Comparison of ENCODE assay signal across 14 cellular contexts in the genomic region with DNA sequence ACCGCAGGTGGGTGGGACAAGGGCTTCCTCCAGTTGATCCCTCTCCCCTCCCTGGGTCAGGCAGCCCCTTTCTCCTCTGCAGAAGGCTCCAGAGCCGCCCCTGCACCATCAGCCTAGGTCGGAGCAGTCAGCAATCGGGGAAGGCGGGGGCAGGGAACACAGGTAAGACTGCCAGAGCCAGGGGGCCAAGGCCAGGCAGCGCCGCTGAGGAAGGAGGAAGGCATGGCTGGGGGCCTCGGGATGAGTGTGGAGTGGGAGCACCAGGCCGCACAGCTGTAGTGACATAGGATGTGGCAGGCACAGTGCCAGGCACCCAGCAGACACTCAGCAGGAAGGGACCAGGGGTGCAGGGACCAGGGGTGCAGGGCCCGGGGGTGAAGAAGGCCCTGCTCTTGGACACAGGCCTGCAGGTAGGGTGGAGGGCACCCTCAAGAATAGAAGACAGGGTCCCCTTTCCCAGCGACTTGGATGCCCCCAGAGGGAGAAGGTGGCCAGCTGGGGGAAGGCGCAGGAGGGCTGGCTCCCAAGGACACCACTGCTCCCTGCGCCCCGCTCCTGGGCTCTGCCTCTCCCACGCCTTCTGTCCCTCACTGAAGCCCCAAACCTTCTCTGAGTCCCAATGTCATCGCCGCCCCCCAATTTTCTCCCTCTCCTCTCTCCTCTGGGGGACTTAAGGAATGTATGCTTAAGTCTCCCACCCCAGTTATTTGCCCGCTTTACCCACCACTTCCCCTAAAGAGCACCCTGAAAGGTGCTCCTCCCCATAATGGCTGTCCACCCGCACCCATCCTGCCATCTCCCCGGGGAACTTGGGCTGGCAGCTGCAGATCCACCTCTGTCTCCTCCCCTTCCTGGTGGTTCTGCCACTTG. TPM values are rescaled to one million over a fixed set of nuclear protein-coding genes. Genes with fewer than 3 reads are reported as not detected.
A peak's percentile ranks its signal among the peaks of the same experiment; 100 is the strongest.
DNase-seq lines count a peak whose midpoint lies in the region; ATAC-seq and TF ChIP-seq lines count a peak whose summit lies in the region.
"Had no signal": no experiment of that assay in that cellular context is flagged by ENCODE, and none has a peak within 500 bp of the region (broad histone marks: within the 10 kb centered on the region; RNA-seq: fewer than 3 reads in every experiment).

No MANE protein-coding gene starts in this region.

- DNase-seq in SK-N-SH (peak; percentile 30), right atrium auricular region (ENCODE audit: low spot score) (peak; percentile 54), GM03348 (ENCODE audit: low spot score) (no peak)
- DNase-seq in activated CD8-positive, alpha-beta memory T cell treated with anti-CD3 and anti-CD28 coated beads, Interleukin-2, amount 10 ng/mL, durations not matched to agents 7 days and 5 days: peak; percentile 37
- DNase-seq: activated naive CD8-positive, alpha-beta T cell treated with anti-CD3 and anti-CD28 coated beads for 36 hours; colonic mucosa; immature natural killer cell; NCI-H345 had no signal

- no peak overlapping the region for H3K4me2 ChIP-seq in SK-N-SH

- H3K27me3 ChIP-seq in SK-N-SH (ENCODE audit: insufficient read depth): peaks cover 4% of the 10 kb centered on the region; the same call in 1 of the 2 replicates
- no peaks in the 10 kb centered on the region for H3K27me3 ChIP-seq in right atrium auricular region
- H3K27me3 ChIP-seq in skeletal muscle tissue (ENCODE audit: control insufficient read depth in 3 of 3, insufficient read depth in 3 of 3, low read length in 3 of 3): no peaks in the 10 kb centered on the region

- TF ChIP-seq RAD21 in SK-N-SH (IDR thresholded peaks at IDR 0.05; ENCODE audit: low read length): no peak

- no peak for TF ChIP-seq CTCF in SK-N-SH (IDR thresholded peaks at IDR 0.05)
- no peak for TF ChIP-seq CTCF in right atrium auricular region (IDR thresholded peaks at IDR 0.05)

- CTCF ChIA-PET in SK-N-SH (lab: Yijun Ruan, JAX): interaction anchor here (1.2 to 2.0 kb wide), 3 partner anchors 26 to 46 kb away, joined by 3 to 6 read pairs (median 6); no protein-coding TSS in a partner anchor
- CTCF ChIA-PET in activated CD8-positive, alpha-beta memory T cell treated with anti-CD3 and anti-CD28 coated beads, Interleukin-2, amount 10 ng/mL, durations not matched to agents 7 days and 5 days (lab: Charles Lee): no interaction called here

- H3K4me3 ChIP-seq in SK-N-SH (ENCODE audit: low read depth in 2 of 2, low read length in 1 of 2) (no peak overlapping the region), right atrium auricular region (no peak overlapping the region), skeletal muscle tissue (ENCODE audit: low read length in 3 of 3) (peak overlapping the region in 1 of 3 donors; percentile 43)
- H3K4me3 ChIP-seq: colonic mucosa had no signal

- no peaks in the 10 kb centered on the region for H3K9me2 ChIP-seq in SK-N-SH

- 74% methylated on average over 18 of the region's 20 CpGs for WGBS in SK-N-SH (ENCODE audit: low lambda C conversion rate)

- POLR2A ChIA-PET in SK-N-SH (lab: Yijun Ruan, JAX): no interaction called here

- H3K79me2 ChIP-seq in SK-N-SH (ENCODE audit: insufficient read depth): no peaks in the 10 kb centered on the region

- H3K36me3 ChIP-seq in SK-N-SH (replicated peaks in 1 of 2; ENCODE audit: control insufficient read depth in 1 of 2, insufficient read depth in 2 of 2, low read length in 1 of 2): no peaks in the 10 kb centered on the region
- no peaks in the 10 kb centered on the region for H3K36me3 ChIP-seq in right atrium auricular region
- no peaks in the 10 kb centered on the region for H3K36me3 ChIP-seq in skeletal muscle tissue (ENCODE audit: control insufficient read depth in 3 of 3, insufficient read depth in 3 of 3, low read length in 3 of 3)
- H3K36me3 ChIP-seq: colonic mucosa had no signal

- no peaks in the 10 kb centered on the region for H3K36me3 Mint-ChIP-seq in activated CD8-positive, alpha-beta memory T cell treated with anti-CD3 and anti-CD28 coated beads, Interleukin-2, amount 10 ng/mL, durations not matched to agents 7 days and 5 days
- H3K36me3 Mint-ChIP-seq: activated naive CD8-positive, alpha-beta T cell treated with anti-CD3 and anti-CD28 coated beads for 36 hours; immature natural killer cell; T-cell had no signal

- H3K9me3 ChIP-seq in SK-N-SH: no peaks in the 10 kb centered on the region
- no peaks in the 10 kb centered on the region for H3K9me3 ChIP-seq in right atrium auricular region
- no peaks in the 10 kb centered on the region for H3K9me3 ChIP-seq in skeletal muscle tissue (ENCODE audit: control insufficient read depth in 3 of 3, low read length in 3 of 3)
- H3K9me3 ChIP-seq: colonic mucosa had no signal

- H3F3A ChIP-seq in SK-N-SH (replicated peaks; ENCODE audit: insufficient read depth): no peaks in the 10 kb centered on the region

- ATAC-seq in SK-N-SH treated with all-trans-retinoic acid at 6 μM for 48 hours (no peak), GM18498 (IDR thresholded peaks at IDR 0.05; ENCODE audit: unreplicated experiment) (no peak), HG03457 (IDR thresholded peaks at IDR 0.05; ENCODE audit: unreplicated experiment) (no peak)
- ATAC-seq in activated CD8-positive, alpha-beta memory T cell treated with anti-CD3 and anti-CD28 coated beads, Interleukin-2, amount 10 ng/mL, durations not matched to agents 7 days and 5 days: no peak
- ATAC-seq: T-cell had no signal

- H3K4me1 Mint-ChIP-seq in activated CD8-positive, alpha-beta memory T cell treated with anti-CD3 and anti-CD28 coated beads, Interleukin-2, amount 10 ng/mL, durations not matched to agents 7 days and 5 days: no peaks in the 10 kb centered on the region
- H3K4me1 Mint-ChIP-seq: activated naive CD8-positive, alpha-beta T cell treated with anti-CD3 and anti-CD28 coated beads for 36 hours; immature natural killer cell; T-cell had no signal

- TF ChIP-seq EP300 in SK-N-SH (IDR thresholded peaks at IDR 0.05; ENCODE audit: borderline replicate concordance in 1 of 2, low read depth in 1 of 2, low read length in 1 of 2): no peak

- peaks cover 0 to 85% of the 10 kb centered on the region in 2 experiments; a peak in 2 of 4 replicates for H3K4me1 ChIP-seq in SK-N-SH (ENCODE audit: control insufficient read depth in 1 of 2, insufficient read depth in 2 of 2, low read depth in 1 of 2, low read length in 1 of 2)
- peaks cover 0 to 71% of the 10 kb centered on the region in 2 donors for H3K4me1 ChIP-seq in right atrium auricular region
- peaks cover 31 to 70% (median 66%) of the 10 kb centered on the region in 3 donors for H3K4me1 ChIP-seq in skeletal muscle tissue (ENCODE audit: control insufficient read depth in 3 of 3, insufficient read depth in 3 of 3, low read length in 3 of 3)
- H3K4me1 ChIP-seq: colonic mucosa had no signal

- H3K27me3 Mint-ChIP-seq in activated CD8-positive, alpha-beta memory T cell treated with anti-CD3 and anti-CD28 coated beads, Interleukin-2, amount 10 ng/mL, durations not matched to agents 7 days and 5 days: peaks cover 13% of the 10 kb centered on the region

- H3K9ac ChIP-seq in SK-N-SH (no peak overlapping the region), skeletal muscle tissue (ENCODE audit: low read depth in 1 of 3, low read length in 3 of 3) (peak overlapping the region in 2 of 3 donors; percentile 45 to 74)

- H3K27ac Mint-ChIP-seq in activated CD8-positive, alpha-beta memory T cell treated with anti-CD3 and anti-CD28 coated beads, Interleukin-2, amount 10 ng/mL, durations not matched to agents 7 days and 5 days: no peak overlapping the region
- H3K27ac Mint-ChIP-seq: activated naive CD8-positive, alpha-beta T cell treated with anti-CD3 and anti-CD28 coated beads for 36 hours; immature natural killer cell; T-cell had no signal

- no peak overlapping the region for H3K4me3 Mint-ChIP-seq in activated CD8-positive, alpha-beta memory T cell treated with anti-CD3 and anti-CD28 coated beads, Interleukin-2, amount 10 ng/mL, durations not matched to agents 7 days and 5 days
- H3K4me3 Mint-ChIP-seq: activated naive CD8-positive, alpha-beta T cell treated with anti-CD3 and anti-CD28 coated beads for 36 hours; immature natural killer cell; T-cell had no signal

- no peaks in the 10 kb centered on the region for H3K9me3 Mint-ChIP-seq in activated CD8-positive, alpha-beta memory T cell treated with anti-CD3 and anti-CD28 coated beads, Interleukin-2, amount 10 ng/mL, durations not matched to agents 7 days and 5 days (ENCODE audit: low read depth)
- H3K9me3 Mint-ChIP-seq: activated naive CD8-positive, alpha-beta T cell treated with anti-CD3 and anti-CD28 coated beads for 36 hours; immature natural killer cell; T-cell had no signal

- H2AFZ ChIP-seq in SK-N-SH (ENCODE audit: low read depth): no peak overlapping the region

- H4K20me1 ChIP-seq in SK-N-SH (ENCODE audit: insufficient read depth): no peaks in the 10 kb centered on the region

- H3K27ac ChIP-seq in SK-N-SH (ENCODE audit: low read depth in 2 of 2, low read length in 1 of 2) (no peak overlapping the region), right atrium auricular region (peak overlapping the region; percentile 84 to 91), skeletal muscle tissue (ENCODE audit: low read depth, low read length) (peak overlapping the region; percentile 54)
- H3K27ac ChIP-seq: 22Rv1, colonic mucosa had no signal

TF ChIP-seq in SK-N-SH, 30 proteins besides CTCF, POLR2A, EP300 and RAD21 (continues in another document):
- no peak for TF ChIP-seq MEF2A (IDR thresholded peaks at IDR 0.05; ENCODE audit: borderline replicate concordance, low read depth)
- TF ChIP-seq TAF1 (IDR thresholded peaks at IDR 0.05; ENCODE audit: borderline replicate concordance, low read depth, low read length): no peak
- TF ChIP-seq SIN3A (IDR thresholded peaks at IDR 0.05; ENCODE audit: borderline replicate concordance, low read depth, low read length): no peak
- TF ChIP-seq JUND (IDR thresholded peaks at IDR 0.05): no peak
- no peak for TF ChIP-seq TEAD4 (IDR thresholded peaks at IDR 0.05; ENCODE audit: borderline replicate concordance, insufficient read depth)
- TF ChIP-seq SMC3 (IDR thresholded peaks at IDR 0.05; ENCODE audit: low read depth, low read length): no peak

TF ChIP-seq in SK-N-SH treated with all-trans-retinoic acid at 6 μM for 48 hours, 23 proteins besides CTCF, POLR2A, EP300 and RAD21 (continues in another document):
- TF ChIP-seq ARNTL (CRISPR knock-in tag; IDR thresholded peaks at IDR 0.05; ENCODE audit: borderline replicate concordance, low read depth): no peak
- no peak for TF ChIP-seq BACH2 (CRISPR knock-in tag; IDR thresholded peaks at IDR 0.05; ENCODE audit: borderline replicate concordance)
- no peak for TF ChIP-seq ZC3H10 (CRISPR knock-in tag; IDR thresholded peaks at IDR 0.05)

RNA-seq across cellular contexts. Expression of a gene that starts 38.5 kb away (rescaled TPM):
- polyA plus RNA-seq in SK-N-SH (2012; rRNA removed): 0.10 and 0.20 TPM in 2 replicates
- polyA plus RNA-seq in SK-N-SH (2012; cell fraction: cytosol; rRNA removed): 0.13 and 0.17 TPM in 2 replicates
- 0.15 and 0.19 TPM in 2 replicates for polyA plus RNA-seq in SK-N-SH (2012; cell fraction: nucleus; rRNA removed)
- under 1 TPM in 1 of 2 experiments, not detected in 1; 0.63 TPM for total RNA-seq in activated CD8-positive, alpha-beta memory T cell treated with anti-CD3 and anti-CD28 coated beads, Interleukin-2, amount 10 ng/mL, durations not matched to agents 7 days and 5 days
- total RNA-seq in right atrium auricular region (10 to 100 TPM; 79.9 to 84.7 TPM), skeletal muscle tissue (4.7 TPM)
- polyA plus RNA-seq: immature natural killer cell had no signal

Comparison
In these comparisons a context has a peak if more than half of its experiments do, and no peak if none do; other contexts are left out.
1. H3K27ac ChIP-seq: peak in right atrium auricular region (2 of 2) and skeletal muscle tissue (single experiment); none in SK-N-SH (0 of 2).
2. RNA of a gene that starts 38.5 kb away (total RNA-seq): 79.9 to 84.7 TPM in right atrium auricular region; 4.7 TPM in skeletal muscle tissue (single experiment) and 0.63 TPM in activated CD8-positive, alpha-beta memory T cell treated with anti-CD3 and anti-CD28 coated beads, Interleukin-2, amount 10 ng/mL, durations not matched to agents 7 days and 5 days; every median in the first group is over 10 times any median in the second.